Comparison of ENCODE assay signal across 10 cellular contexts in the genomic region with DNA sequence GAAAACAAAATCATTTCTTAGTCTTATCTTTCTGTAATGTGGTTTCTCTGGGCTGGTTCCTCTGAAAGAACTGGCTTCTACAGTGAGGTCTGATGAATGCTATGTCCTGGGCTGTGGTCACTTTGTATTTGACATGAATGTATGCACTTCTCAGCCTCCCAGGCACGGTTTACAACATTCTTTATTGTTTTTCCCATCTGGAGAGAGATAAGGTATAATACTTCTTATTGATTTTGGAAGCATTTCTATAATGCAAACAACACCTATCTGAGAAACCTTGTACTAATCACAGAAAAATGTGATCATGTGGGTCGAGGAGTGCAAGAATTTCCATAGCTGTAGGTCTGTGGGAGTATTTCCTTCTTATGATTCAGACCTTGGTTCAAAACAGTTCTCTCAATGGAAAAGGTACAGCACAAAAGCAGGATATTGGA. TPM values are rescaled to one million over a fixed set of nuclear protein-coding genes. Genes with fewer than 3 reads are reported as not detected.
DNase-seq lines count a peak whose midpoint lies in the region; ATAC-seq and TF ChIP-seq lines count a peak whose summit lies in the region.
"Had no signal": no experiment of that assay in that cellular context is flagged by ENCODE, and none has a peak within 500 bp of the region (broad histone marks: within the 10 kb centered on the region; RNA-seq: fewer than 3 reads in every experiment).

No MANE protein-coding gene starts in this region.

- no peaks in the 10 kb centered on the region for H3K27me3 Mint-ChIP-seq in chondrocyte (ENCODE audit: low read depth)
- H3K27me3 Mint-ChIP-seq in T-cell, result peaks cover 5 to 6% of the 10 kb centered on the region in 2 donors

- ATAC-seq in T-cell (replicated peaks in 1 of 4), result no peak
- ATAC-seq: natural killer cell had no signal

- POLR2A ChIA-PET in T-cell (lab: Charles Lee), result no interaction called here

- DNase-seq in AG08395 (ENCODE audit: low spot score) (peak; percentile 49), M059J (ENCODE audit: low read depth) (peak; percentile 85), chondrocyte (ENCODE audit: low spot score) (no peak), NCI-H146 (lab: John Stamatoyannopoulos, UW) (no peak), activated gamma-delta T cell treated with Interleukin-2 at 50 U/mL for 16 hours (no peak), T-cell (no peak)
- no peak for DNase-seq in activated effector memory CD4-positive, alpha-beta T cell treated with Interleukin-2 at 50 U/mL for 16 hours
- DNase-seq: natural killer cell, NCI-H446 had no signal

- no peak overlapping the region for H3K4me3 ChIP-seq in mesodermal cell (ENCODE audit: extremely low read depth, insufficient read depth, low read length, poor library complexity, severe bottlenecking)

- no peak overlapping the region for H3K4me3 Mint-ChIP-seq in chondrocyte (ENCODE audit: unreplicated experiment)
- H3K4me3 Mint-ChIP-seq in T-cell, result no peak overlapping the region
- H3K4me3 Mint-ChIP-seq: natural killer cell had no signal

- H3K27ac Mint-ChIP-seq in chondrocyte (ENCODE audit: unreplicated experiment) (peak overlapping the region; percentile 74), T-cell (no peak overlapping the region)
- H3K27ac Mint-ChIP-seq: natural killer cell had no signal

- peak overlapping the region; percentile 39 for H3K27ac ChIP-seq in mesodermal cell (ENCODE audit: low read depth, low read length, severe bottlenecking)

- H3K36me3 ChIP-seq in mesodermal cell (ENCODE audit: control insufficient read depth, insufficient read depth, low read length), result no peaks in the 10 kb centered on the region

- H3K4me1 ChIP-seq in mesodermal cell (ENCODE audit: control insufficient read depth, insufficient read depth, low read length, poor library complexity, severe bottlenecking), result peaks cover 12% of the 10 kb centered on the region

- H3K9me3 Mint-ChIP-seq in chondrocyte (ENCODE audit: low read depth), result no peaks in the 10 kb centered on the region
- H3K9me3 Mint-ChIP-seq in T-cell, result no peaks in the 10 kb centered on the region
- H3K9me3 Mint-ChIP-seq: natural killer cell had no signal

- CTCF ChIA-PET in T-cell (lab: Charles Lee), result interaction anchor here in 1 of 2 donors (0.5 kb wide), 1 partner anchor 1008 kb away, joined by 3 read pairs; no protein-coding TSS in a partner anchor

- no peaks in the 10 kb centered on the region for H3K36me3 Mint-ChIP-seq in chondrocyte (ENCODE audit: low read depth)
- no peaks in the 10 kb centered on the region for H3K36me3 Mint-ChIP-seq in T-cell
- H3K36me3 Mint-ChIP-seq: natural killer cell had no signal

- H3K9me3 ChIP-seq in mesodermal cell (ENCODE audit: control insufficient read depth, low read length), result no peaks in the 10 kb centered on the region

- H3K4me1 Mint-ChIP-seq in chondrocyte (ENCODE audit: low read depth) (peaks cover 50% of the 10 kb centered on the region), T-cell (no peaks in the 10 kb centered on the region)
- H3K4me1 Mint-ChIP-seq: natural killer cell had no signal

- WGBS in mesodermal cell (ENCODE audit: insufficient coverage in 2 of 2), 2 experiments, result no CpG with 5 or more reads among the region's 2 CpGs

- TF ChIP-seq CTCF in chondrocyte (IDR thresholded peaks at IDR 0.05), result no peak

RNA-seq across cellular contexts. Expression of a gene that starts 46.9 kb away (rescaled TPM):
- total RNA-seq in M059J (2014; rRNA removed; shearing (Covaris generic)), result 9.3 and 12.9 TPM in 2 replicates
- 0.10 TPM in 1 of 3 replicates, not detected in the others for total RNA-seq in chondrocyte
- 0.48 TPM for polyA plus RNA-seq in mesodermal cell (2013, experiment 1 of 2)
- polyA plus RNA-seq in mesodermal cell (2013, experiment 2 of 2), result 0.30 TPM
- total RNA-seq in T-cell, result not detected
- total RNA-seq: natural killer cell had no signal

Comparison
In these comparisons a context has a peak if more than half of its experiments do, and no peak if none do; other contexts are left out.
1. DNase-seq: peak in AG08395 (single experiment) and M059J (single experiment); none in chondrocyte (single experiment), activated effector memory CD4-positive, alpha-beta T cell treated with Interleukin-2 at 50 U/mL for 16 hours (single experiment), NCI-H146 (single experiment), activated gamma-delta T cell treated with Interleukin-2 at 50 U/mL for 16 hours (single experiment) and T-cell (0 of 34).